ENCODE assay signal across 18 cellular contexts in the genomic region with DNA sequence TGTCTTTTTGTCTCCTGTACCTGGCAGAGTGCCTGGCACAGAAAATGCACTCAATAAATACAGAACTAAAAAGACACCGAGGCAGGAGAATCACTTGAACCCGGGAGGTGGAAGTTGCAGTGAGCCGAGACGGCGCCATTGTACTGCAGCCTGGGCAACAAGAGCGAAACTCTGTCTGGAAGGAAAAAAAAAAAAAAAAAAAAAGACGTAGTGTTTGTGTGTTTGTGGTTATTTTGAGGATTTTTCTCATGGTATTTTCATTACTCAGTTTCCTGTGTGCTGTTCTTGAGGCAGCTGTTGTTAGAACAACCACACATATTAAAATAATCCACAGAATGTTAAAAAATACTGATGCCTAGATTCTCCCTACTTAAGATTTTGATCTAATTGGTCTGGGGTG.
DNase-seq lines count a peak whose midpoint lies in the region; ATAC-seq, FAIRE-seq and TF ChIP-seq lines count a peak whose summit lies in the region.
"Had no signal": no experiment of that assay in that cellular context is flagged by ENCODE, and none has a peak within 500 bp of the region (broad histone marks: within the 10 kb centered on the region; RNA-seq: fewer than 3 reads in every experiment).

No MANE protein-coding gene starts in this region.

- H3K27ac ChIP-seq in BLaER1 (0 out of 2 replicates have a peak overlapping the region, but pooled peaks have one; percentile 12), keratinocyte (ENCODE audit: control insufficient read depth, insufficient read depth, low read length) (peak overlapping the region; percentile 2), OCI-LY7 (ENCODE audit: low read depth, low read length, poor library complexity, severe bottlenecking) (no peak overlapping the region), upper lobe of left lung (no peak overlapping the region)
- H3K27ac ChIP-seq: heart left ventricle, parathyroid adenoma had no signal

- FAIRE-seq in keratinocyte (lab: Jason Lieb, UNC), result no peak
- FAIRE-seq: kidney had no signal

- no peaks in the 10 kb centered on the region for H3K9me2 ChIP-seq in OCI-LY7 (ENCODE audit: insufficient read depth, low read length)

- H3K4me3 ChIP-seq in BLaER1 (no peak overlapping the region), keratinocyte (ENCODE audit: control insufficient read depth in 2 of 3, extremely low read depth in 1 of 3, insufficient read depth in 2 of 3, low read depth in 1 of 3, low read length in 3 of 3) (no peak overlapping the region), OCI-LY7 (ENCODE audit: low read depth, low read length, poor library complexity, severe bottlenecking) (no peak overlapping the region), upper lobe of left lung (no peak overlapping the region)
- no peak overlapping the region for H3K4me3 ChIP-seq in Jurkat, Clone E6-1 (ENCODE audit: low read length)
- H3K4me3 ChIP-seq: heart left ventricle, mucosa of descending colon had no signal

- H3K9me3 ChIP-seq in BLaER1, result peaks cover 10% of the 10 kb centered on the region; the same call in 1 of the 2 replicates
- no peaks in the 10 kb centered on the region for H3K9me3 ChIP-seq in keratinocyte (ENCODE audit: control insufficient read depth, low read depth, low read length)
- no peaks in the 10 kb centered on the region for H3K9me3 ChIP-seq in OCI-LY7 (ENCODE audit: low read length)
- H3K9me3 ChIP-seq in upper lobe of left lung, result no peaks in the 10 kb centered on the region
- H3K9me3 ChIP-seq: mucosa of descending colon had no signal

- no peaks in the 10 kb centered on the region for H4K20me1 ChIP-seq in BLaER1
- H4K20me1 ChIP-seq in keratinocyte (ENCODE audit: control insufficient read depth, extremely low read depth, insufficient read depth, low read length), result no peaks in the 10 kb centered on the region
- H4K20me1 ChIP-seq in OCI-LY7 (ENCODE audit: insufficient read depth, low read length), result no peaks in the 10 kb centered on the region

- POLR2A ChIA-PET in OCI-LY7 (lab: Charles Lee), result interaction anchor here (0.7 kb wide), 1 partner anchor 86 kb away, joined by 6 read pairs; no protein-coding TSS in a partner anchor

- no peaks in the 10 kb centered on the region for H3K27me3 ChIP-seq in BLaER1
- no peaks in the 10 kb centered on the region for H3K27me3 ChIP-seq in keratinocyte (ENCODE audit: control insufficient read depth, extremely low read depth, insufficient read depth, low read length)
- no peaks in the 10 kb centered on the region for H3K27me3 ChIP-seq in upper lobe of left lung
- H3K27me3 ChIP-seq: heart left ventricle had no signal

- CTCF ChIA-PET in OCI-LY7 (lab: Charles Lee; ENCODE audit: unreplicated experiment), result no interaction called here

- peak overlapping the region; percentile 51 for H3K4me2 ChIP-seq in BLaER1
- H3K4me2 ChIP-seq in keratinocyte (ENCODE audit: control insufficient read depth, extremely low read depth, insufficient read depth, low read depth, low read length), result no peak overlapping the region
- no peak overlapping the region for H3K4me2 ChIP-seq in OCI-LY7 (ENCODE audit: low read length)

- H3K36me3 ChIP-seq in BLaER1 (no peaks in the 10 kb centered on the region), keratinocyte (ENCODE audit: control insufficient read depth in 2 of 2, extremely low read depth in 1 of 2, insufficient read depth in 2 of 2, low read length in 2 of 2) (no peaks in the 10 kb centered on the region), OCI-LY7 (ENCODE audit: insufficient read depth, low read length) (no peaks in the 10 kb centered on the region), upper lobe of left lung (no peaks in the 10 kb centered on the region)
- H3K36me3 ChIP-seq: heart left ventricle had no signal

- intact Hi-C loops in OCI-LY7 (cut with micrococcal nuclease; ENCODE audit: unreplicated experiment), result no loop called here

- no peak for TF ChIP-seq POLR2A in upper lobe of left lung (IDR thresholded peaks at IDR 0.05)

- dilution Hi-C loops in keratinocyte (cut with MboI; ENCODE audit: extremely low pct_ligation_motif_present, low sequenced_read_pairs), result no loop called here

- H3K4me1 ChIP-seq in BLaER1 (peaks cover 31% of the 10 kb centered on the region), keratinocyte (ENCODE audit: control insufficient read depth, extremely low read depth, insufficient read depth, low read length) (peaks cover 7% of the 10 kb centered on the region), OCI-LY7 (ENCODE audit: insufficient read depth, low read length, poor library complexity, severe bottlenecking) (no peaks in the 10 kb centered on the region), upper lobe of left lung (no peaks in the 10 kb centered on the region)
- H3K4me1 ChIP-seq: heart left ventricle, parathyroid adenoma had no signal

- no peaks in the 10 kb centered on the region for H3K9me1 ChIP-seq in keratinocyte (ENCODE audit: control insufficient read depth, extremely low read depth, insufficient read depth, low read length)

- no peak for TF ChIP-seq EP300 in upper lobe of left lung (IDR thresholded peaks at IDR 0.05)

- no peak for ATAC-seq in upper lobe of left lung (ENCODE audit: low FRiP score in 2 of 2)
- no peak for ATAC-seq in GM18498 (IDR thresholded peaks at IDR 0.05; ENCODE audit: unreplicated experiment)
- ATAC-seq: activated CD4-positive, CD25-positive, alpha-beta regulatory T cell treated with anti-CD3 and anti-CD28 coated beads, Interleukin-2, amount 50 U/mL, for 24 hours; heart left ventricle; mucosa of descending colon; stimulated activated naive CD8-positive, alpha-beta T cell treated with anti-CD3 and anti-CD28 coated beads, Interleukin-15, Interleukin-2, amounts not matched to agents 100 U/mL and 50 U/mL, for 24 hours had no signal

- H3K79me2 ChIP-seq in keratinocyte (ENCODE audit: control insufficient read depth, insufficient read depth, low read length) (no peaks in the 10 kb centered on the region), OCI-LY7 (ENCODE audit: insufficient read depth, low read depth, low read length) (no peaks in the 10 kb centered on the region)
- H3K79me2 ChIP-seq: parathyroid adenoma had no signal

- DNase-seq in Jurkat, Clone E6-1 (ENCODE audit: low read depth, low spot score), result peak; percentile 28
- peak; percentile 66 for DNase-seq in astrocyte of the hippocampus (ENCODE audit: low read depth, low spot score)
- DNase-seq in keratinocyte (ENCODE audit: low read depth, low spot score), result no peak
- DNase-seq in GM19240 (ENCODE audit: insufficient read length, low spot score), result no peak
- no peak for DNase-seq in OCI-LY7 (ENCODE audit: low spot score)
- DNase-seq in upper lobe of left lung, result no peak
- DNase-seq: activated CD8-positive, alpha-beta memory T cell treated with anti-CD3 and anti-CD28 coated beads, Interleukin-2, amount 50 U/mL, for 4 hours; activated naive CD4-positive, alpha-beta T cell treated with anti-CD3 and anti-CD28 coated beads, Interleukin-2, amount 50 U/mL, for 16 hours; heart left ventricle; Kasumi-1; kidney; mucosa of descending colon; NCI-H510A; stimulated activated naive CD8-positive, alpha-beta T cell treated with anti-CD3 and anti-CD28 coated beads, Interleukin-15, Interleukin-2, amounts not matched to agents 100 U/mL and 50 U/mL, for 24 hours had no signal

- TF ChIP-seq CTCF in keratinocyte (optimal IDR thresholded peaks at IDR 0.05 in 1 of 3, IDR thresholded peaks at IDR 0.05 in 1 of 3, conservative IDR thresholded peaks at IDR 0.05 in 1 of 3; ENCODE audit: extremely low read depth in 1 of 3, insufficient read depth in 2 of 3, low read length in 3 of 3), result no peak
- no peak for TF ChIP-seq CTCF in OCI-LY7 (conservative IDR thresholded peaks at IDR 0.05; ENCODE audit: low read length)
- no peak for TF ChIP-seq CTCF in upper lobe of left lung (IDR thresholded peaks at IDR 0.05)

- WGBS in upper lobe of left lung, 2 donors, result 85 to 86% methylated on average over 7 of the region's 7 CpGs

- BruUV-seq in OCI-LY7 (replicated peaks; lab: Mats Ljungman, UMichigan), result no TSS peak

- H3K9ac ChIP-seq in BLaER1 (no peak overlapping the region), keratinocyte (ENCODE audit: control insufficient read depth, extremely low read depth, insufficient read depth, low read length) (no peak overlapping the region)
- H3K9ac ChIP-seq: parathyroid adenoma had no signal

- H2AFZ ChIP-seq in keratinocyte (ENCODE audit: control insufficient read depth, low read length), result peak overlapping the region; percentile 30
- H2AFZ ChIP-seq in OCI-LY7 (ENCODE audit: low read length), result no peak overlapping the region
- H2AFZ ChIP-seq: parathyroid adenoma had no signal

Comparison
In these comparisons a context has a peak if more than half of its experiments do, and no peak if none do; other contexts are left out.
1. H3K27ac ChIP-seq: peak in BLaER1 (single experiment) and keratinocyte (single experiment); none in OCI-LY7 (single experiment) and upper lobe of left lung (0 of 4).
2. DNase-seq: peak in Jurkat, Clone E6-1 (single experiment) and astrocyte of the hippocampus (single experiment); none in keratinocyte (single experiment), GM19240 (single experiment), OCI-LY7 (single experiment) and upper lobe of left lung (0 of 2).